Comparison of ENCODE assay signal across 8 cellular contexts in genomic region chr7:100081535-100082102, GRCh38. TPM values are rescaled to one million over a fixed set of nuclear protein-coding genes. Genes with fewer than 3 reads are reported as not detected.
DNase-seq lines count a peak whose midpoint lies in the region; ATAC-seq, FAIRE-seq and TF ChIP-seq lines count a peak whose summit lies in the region.

Gene ZNF3, minus strand, starts transcription at chr7:100081723. Its CDS starts 4,366 bp downstream, at chr7:100077357.

- no peaks in the 10 kb centered on the region for H3K4me1 ChIP-seq in BE2C
- H3K4me1 ChIP-seq in keratinocyte (ENCODE audit: control insufficient read depth, extremely low read depth, insufficient read depth, low read length), result peaks cover 15% of the 10 kb centered on the region

- H3K4me2 ChIP-seq in keratinocyte (ENCODE audit: control insufficient read depth, extremely low read depth, insufficient read depth, low read depth, low read length), result peak within 1 kb of the TSS; percentile 88

- H3K27ac ChIP-seq in keratinocyte (ENCODE audit: control insufficient read depth, insufficient read depth, low read length), result peak within 1 kb of the TSS; percentile 89

- no peaks in the 10 kb centered on the region for H4K20me1 ChIP-seq in keratinocyte (ENCODE audit: control insufficient read depth, extremely low read depth, insufficient read depth, low read length)

- TF ChIP-seq CTCF in BE2C (IDR thresholded peaks at IDR 0.05; ENCODE audit: low read depth, low read length) (peak; percentile 80), keratinocyte (optimal IDR thresholded peaks at IDR 0.05 in 1 of 3, IDR thresholded peaks at IDR 0.05 in 1 of 3, conservative IDR thresholded peaks at IDR 0.05 in 1 of 3; ENCODE audit: extremely low read depth in 1 of 3, insufficient read depth in 2 of 3, low read length in 3 of 3) (peak; percentile 59 to 95 (median 87))

- peak within 1 kb of the TSS; percentile 86 for H2AFZ ChIP-seq in keratinocyte (ENCODE audit: control insufficient read depth, low read length)

- H3K9me1 ChIP-seq in keratinocyte (ENCODE audit: control insufficient read depth, extremely low read depth, insufficient read depth, low read length), result no peaks in the 10 kb centered on the region

- H3K36me3 ChIP-seq in BE2C (peaks cover 42% of the 10 kb centered on the region), keratinocyte (ENCODE audit: control insufficient read depth in 2 of 2, extremely low read depth in 1 of 2, insufficient read depth in 2 of 2, low read length in 2 of 2) (peaks cover 13 to 19% of the 10 kb centered on the region in 2 experiments)

- peaks cover 47% of the 10 kb centered on the region for H3K79me2 ChIP-seq in keratinocyte (ENCODE audit: control insufficient read depth, insufficient read depth, low read length)

- peak; percentile 86 for ATAC-seq in HG03439 (IDR thresholded peaks at IDR 0.05; ENCODE audit: unreplicated experiment)

- peak; percentile 69 for FAIRE-seq in keratinocyte (lab: Jason Lieb, UNC)

- H3K9ac ChIP-seq in keratinocyte (ENCODE audit: control insufficient read depth, extremely low read depth, insufficient read depth, low read length), result peak within 1 kb of the TSS; percentile 95

- H3K4me3 ChIP-seq in BE2C (ENCODE audit: low read depth, low read length) (peak within 1 kb of the TSS; percentile 94), keratinocyte (ENCODE audit: control insufficient read depth in 2 of 3, extremely low read depth in 1 of 3, insufficient read depth in 2 of 3, low read depth in 1 of 3, low read length in 3 of 3) (peak within 1 kb of the TSS; percentile 83 to 99 (median 99))

- DNase-seq in BE2C (peak; percentile 98), NCI-H510A (lab: John Stamatoyannopoulos, UW) (peak; percentile 90), cerebellum (ENCODE audit: low spot score) (peak; percentile 99), keratinocyte (ENCODE audit: low read depth, low spot score) (peak; percentile 91)
- DNase-seq in activated CD4-positive, alpha-beta T cell treated with anti-CD3 and anti-CD28 coated beads for 1 hour, result peak; percentile 95
- peak; percentile 93 to 94 for DNase-seq in stimulated activated CD4-positive, alpha-beta T cell treated with anti-CD3 and anti-CD28 coated beads, Interleukin-15, amount 100 ng/mL, for 1 hour (ENCODE audit: low read depth in 1 of 2, low spot score in 1 of 2)

- dilution Hi-C loops in keratinocyte (cut with MboI; ENCODE audit: extremely low pct_ligation_motif_present, low sequenced_read_pairs), result no loop called here

- no peaks in the 10 kb centered on the region for H3K9me3 ChIP-seq in BE2C
- no peaks in the 10 kb centered on the region for H3K9me3 ChIP-seq in keratinocyte (ENCODE audit: control insufficient read depth, low read depth, low read length)

- H3K27me3 ChIP-seq in BE2C (no peaks in the 10 kb centered on the region), keratinocyte (ENCODE audit: control insufficient read depth, extremely low read depth, insufficient read depth, low read length) (no peaks in the 10 kb centered on the region)

- peak; percentile 88 for TF ChIP-seq POLR2A in GM19193 (IDR thresholded peaks at IDR 0.05; ENCODE audit: extremely low read depth, insufficient read depth, insufficient read length)

RNA-seq across cellular contexts. Expression of gene ZNF3, which starts in this region (rescaled TPM):
- 32.9 TPM for polyA plus RNA-seq in BE2C (2012; ENCODE audit: insufficient read depth, insufficient read length, low read depth)
- 49.7 TPM for total RNA-seq in cerebellum
- 16.6 to 17.7 TPM (median 16.8 TPM) in 3 replicates for polyA plus RNA-seq in keratinocyte
- polyA plus RNA-seq in keratinocyte (2011; ENCODE audit: low read depth), result 4.2 TPM
- polyA plus RNA-seq in keratinocyte (2011; cell fraction: cytosol; rRNA removed), result 6.5 and 9.5 TPM in 2 replicates
- 36.3 and 40.5 TPM in 2 replicates for polyA plus RNA-seq in keratinocyte (2011; cell fraction: nucleus; rRNA removed)
- polyA plus RNA-seq in keratinocyte (2012; ENCODE audit: low replicate concordance), result 9.5 and 12.5 TPM in 2 replicates
- 12.2 to 25.6 TPM (median 14.7 TPM) in 3 replicates for polyA minus RNA-seq in keratinocyte
- polyA minus RNA-seq in keratinocyte (2011; cell fraction: cytosol; rRNA and poly(A)+ RNA removed), result 8.6 TPM
- 12.9 and 18.7 TPM in 2 replicates for polyA minus RNA-seq in keratinocyte (2011; cell fraction: nucleus; rRNA and poly(A)+ RNA removed)

Comparison
In these comparisons a context has a peak if more than half of its experiments do, and no peak if none do; other contexts are left out.
1. Peak in every context shown above with its lines: DNase-seq, ATAC-seq, H3K4me3 ChIP-seq and H3K27ac ChIP-seq.